Comparison of ENCODE assay signal across 1 cellular context in genomic region chr1:230176871-230177411, GRCh38.
TF ChIP-seq lines count a peak whose summit lies in the region.

No MANE protein-coding gene starts in this region.

TF ChIP-seq in K562, 482 proteins besides CTCF, POLR2A, EP300 and RAD21 (continued from another document and continues in another):
- TF ChIP-seq, protein P1, sequence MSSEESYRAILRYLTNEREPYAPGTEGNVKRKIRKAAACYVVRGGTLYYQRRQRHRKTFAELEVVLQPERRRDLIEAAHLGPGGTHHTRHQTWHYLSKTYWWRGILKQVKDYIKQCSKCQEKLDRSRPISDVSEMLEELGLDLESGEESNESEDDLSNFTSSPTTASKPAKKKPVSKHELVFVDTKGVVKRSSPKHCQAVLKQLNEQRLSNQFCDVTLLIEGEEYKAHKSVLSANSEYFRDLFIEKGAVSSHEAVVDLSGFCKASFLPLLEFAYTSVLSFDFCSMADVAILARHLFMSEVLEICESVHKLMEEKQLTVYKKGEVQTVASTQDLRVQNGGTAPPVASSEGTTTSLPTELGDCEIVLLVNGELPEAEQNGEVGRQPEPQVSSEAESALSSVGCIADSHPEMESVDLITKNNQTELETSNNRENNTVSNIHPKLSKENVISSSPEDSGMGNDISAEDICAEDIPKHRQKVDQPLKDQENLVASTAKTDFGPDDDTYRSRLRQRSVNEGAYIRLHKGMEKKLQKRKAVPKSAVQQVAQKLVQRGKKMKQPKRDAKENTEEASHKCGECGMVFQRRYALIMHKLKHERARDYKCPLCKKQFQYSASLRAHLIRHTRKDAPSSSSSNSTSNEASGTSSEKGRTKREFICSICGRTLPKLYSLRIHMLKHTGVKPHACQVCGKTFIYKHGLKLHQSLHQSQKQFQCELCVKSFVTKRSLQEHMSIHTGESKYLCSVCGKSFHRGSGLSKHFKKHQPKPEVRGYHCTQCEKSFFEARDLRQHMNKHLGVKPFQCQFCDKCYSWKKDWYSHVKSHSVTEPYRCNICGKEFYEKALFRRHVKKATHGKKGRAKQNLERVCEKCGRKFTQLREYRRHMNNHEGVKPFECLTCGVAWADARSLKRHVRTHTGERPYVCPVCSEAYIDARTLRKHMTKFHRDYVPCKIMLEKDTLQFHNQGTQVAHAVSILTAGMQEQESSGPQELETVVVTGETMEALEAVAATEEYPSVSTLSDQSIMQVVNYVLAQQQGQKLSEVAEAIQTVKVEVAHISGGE (CRISPR knock-in tag; IDR thresholded peaks at IDR 0.05), result peak in 1 of 3 experiments; percentile 33; a peak in 1 of 6 replicates
- 0 out of 2 replicates have a peak, but pooled peaks have one; percentile 30 for TF ChIP-seq DIDO1 (tag; IDR thresholded peaks at IDR 0.05; ENCODE audit: low read depth)
- TF ChIP-seq UBTF (IDR thresholded peaks at IDR 0.05; ENCODE audit: borderline replicate concordance in 1 of 2, low read depth in 2 of 2, low read length in 2 of 2), result peak in 1 of 2 experiments; percentile 57; a peak in 1 of 4 replicates
- no peak for TF ChIP-seq EWSR1 (IDR thresholded peaks at IDR 0.05; ENCODE audit: borderline replicate concordance, low read depth, partially characterized antibody)
- TF ChIP-seq, protein P2, sequence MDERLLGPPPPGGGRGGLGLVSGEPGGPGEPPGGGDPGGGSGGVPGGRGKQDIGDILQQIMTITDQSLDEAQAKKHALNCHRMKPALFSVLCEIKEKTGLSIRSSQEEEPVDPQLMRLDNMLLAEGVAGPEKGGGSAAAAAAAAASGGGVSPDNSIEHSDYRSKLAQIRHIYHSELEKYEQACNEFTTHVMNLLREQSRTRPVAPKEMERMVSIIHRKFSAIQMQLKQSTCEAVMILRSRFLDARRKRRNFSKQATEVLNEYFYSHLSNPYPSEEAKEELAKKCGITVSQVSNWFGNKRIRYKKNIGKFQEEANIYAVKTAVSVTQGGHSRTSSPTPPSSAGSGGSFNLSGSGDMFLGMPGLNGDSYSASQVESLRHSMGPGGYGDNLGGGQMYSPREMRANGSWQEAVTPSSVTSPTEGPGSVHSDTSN (CRISPR knock-in tag; IDR thresholded peaks at IDR 0.05; ENCODE audit: low read depth), result no peak
- TF ChIP-seq, protein P2 (tag; conservative IDR thresholded peaks at IDR 0.05; ENCODE audit: low read depth), result no peak
- TF ChIP-seq POLR2H (tag; IDR thresholded peaks at IDR 0.05; ENCODE audit: low read depth), result no peak
- no peak for TF ChIP-seq HMGN3 (IDR thresholded peaks at IDR 0.05; ENCODE audit: borderline replicate concordance, extremely low read depth, insufficient read length, low read depth, low read length)
- peak; percentile 85 for TF ChIP-seq CXXC5 (CRISPR knock-in tag; IDR thresholded peaks at IDR 0.05)
- TF ChIP-seq JUND (IDR thresholded peaks at IDR 0.05; ENCODE audit: borderline replicate concordance, low read depth, low read length), result no peak; the same call in 1 of the 2 replicates
- peak; percentile 57; the same call in 1 of the 3 replicates for TF ChIP-seq JUND (tag; IDR thresholded peaks at IDR 0.05; ENCODE audit: borderline replicate concordance, low read depth, low read length)
- no peak for TF ChIP-seq XRCC3 (IDR thresholded peaks at IDR 0.05)
- no peak for TF ChIP-seq E2F3 (CRISPR knock-in tag; IDR thresholded peaks at IDR 0.05)
- TF ChIP-seq ETV5 (CRISPR knock-in tag; IDR thresholded peaks at IDR 0.05; ENCODE audit: low read depth), result peak; percentile 25; the same call in 1 of the 2 replicates
- no peak for TF ChIP-seq ZBTB43 (CRISPR knock-in tag; IDR thresholded peaks at IDR 0.05)
- TF ChIP-seq, protein P3, sequence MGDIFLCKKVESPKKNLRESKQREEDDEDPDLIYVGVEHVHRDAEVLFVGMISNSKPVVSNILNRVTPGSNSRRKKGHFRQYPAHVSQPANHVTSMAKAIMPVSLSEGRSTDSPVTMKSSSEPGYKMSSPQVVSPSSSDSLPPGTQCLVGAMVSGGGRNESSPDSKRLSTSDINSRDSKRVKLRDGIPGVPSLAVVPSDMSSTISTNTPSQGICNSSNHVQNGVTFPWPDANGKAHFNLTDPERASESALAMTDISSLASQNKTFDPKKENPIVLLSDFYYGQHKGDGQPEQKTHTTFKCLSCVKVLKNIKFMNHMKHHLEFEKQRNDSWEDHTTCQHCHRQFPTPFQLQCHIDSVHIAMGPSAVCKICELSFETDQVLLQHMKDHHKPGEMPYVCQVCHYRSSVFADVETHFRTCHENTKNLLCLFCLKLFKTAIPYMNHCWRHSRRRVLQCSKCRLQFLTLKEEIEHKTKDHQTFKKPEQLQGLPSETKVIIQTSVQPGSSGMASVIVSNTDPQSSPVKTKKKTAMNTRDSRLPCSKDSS (IDR thresholded peaks at IDR 0.05; ENCODE audit: low read depth, partially characterized antibody), result no peak
- no peak for TF ChIP-seq TAL1 (IDR thresholded peaks at IDR 0.05)
- peak; percentile 56; the same call in 1 of the 2 replicates for TF ChIP-seq SPI1 (IDR thresholded peaks at IDR 0.05; ENCODE audit: borderline replicate concordance, low read depth, low read length)
- peak; percentile 72; the same call in 1 of the 2 replicates for TF ChIP-seq XRCC5 (IDR thresholded peaks at IDR 0.05; ENCODE audit: low read depth, low read length)
- TF ChIP-seq, protein P4, sequence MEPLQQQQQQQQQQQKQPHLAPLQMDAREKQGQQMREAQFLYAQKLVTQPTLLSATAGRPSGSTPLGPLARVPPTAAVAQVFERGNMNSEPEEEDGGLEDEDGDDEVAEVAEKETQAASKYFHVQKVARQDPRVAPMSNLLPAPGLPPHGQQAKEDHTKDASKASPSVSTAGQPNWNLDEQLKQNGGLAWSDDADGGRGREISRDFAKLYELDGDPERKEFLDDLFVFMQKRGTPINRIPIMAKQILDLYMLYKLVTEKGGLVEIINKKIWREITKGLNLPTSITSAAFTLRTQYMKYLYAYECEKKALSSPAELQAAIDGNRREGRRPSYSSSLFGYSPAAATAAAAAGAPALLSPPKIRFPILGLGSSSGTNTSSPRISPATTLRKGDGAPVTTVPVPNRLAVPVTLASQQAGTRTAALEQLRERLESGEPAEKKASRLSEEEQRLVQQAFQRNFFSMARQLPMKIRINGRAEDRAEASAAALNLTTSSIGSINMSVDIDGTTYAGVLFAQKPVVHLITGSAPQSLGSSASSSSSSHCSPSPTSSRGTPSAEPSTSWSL (CRISPR knock-in tag; IDR thresholded peaks at IDR 0.05; ENCODE audit: borderline replicate concordance), result no peak
- TF ChIP-seq ZNF146 (CRISPR knock-in tag; IDR thresholded peaks at IDR 0.05; ENCODE audit: unreplicated experiment), result no peak
- peak; percentile 37; the same call in 1 of the 2 replicates for TF ChIP-seq CEBPB (tag; IDR thresholded peaks at IDR 0.05)
- no peak for TF ChIP-seq ZBTB8A (IDR thresholded peaks at IDR 0.05; ENCODE audit: partially characterized antibody)
- peak; percentile 43; the same call in 1 of the 2 replicates for TF ChIP-seq NFRKB (IDR thresholded peaks at IDR 0.05; ENCODE audit: low read depth)
- no peak; the same call in 1 of the 2 replicates for TF ChIP-seq TCF3 (CRISPR knock-in tag; IDR thresholded peaks at IDR 0.05)
- TF ChIP-seq, protein P5, sequence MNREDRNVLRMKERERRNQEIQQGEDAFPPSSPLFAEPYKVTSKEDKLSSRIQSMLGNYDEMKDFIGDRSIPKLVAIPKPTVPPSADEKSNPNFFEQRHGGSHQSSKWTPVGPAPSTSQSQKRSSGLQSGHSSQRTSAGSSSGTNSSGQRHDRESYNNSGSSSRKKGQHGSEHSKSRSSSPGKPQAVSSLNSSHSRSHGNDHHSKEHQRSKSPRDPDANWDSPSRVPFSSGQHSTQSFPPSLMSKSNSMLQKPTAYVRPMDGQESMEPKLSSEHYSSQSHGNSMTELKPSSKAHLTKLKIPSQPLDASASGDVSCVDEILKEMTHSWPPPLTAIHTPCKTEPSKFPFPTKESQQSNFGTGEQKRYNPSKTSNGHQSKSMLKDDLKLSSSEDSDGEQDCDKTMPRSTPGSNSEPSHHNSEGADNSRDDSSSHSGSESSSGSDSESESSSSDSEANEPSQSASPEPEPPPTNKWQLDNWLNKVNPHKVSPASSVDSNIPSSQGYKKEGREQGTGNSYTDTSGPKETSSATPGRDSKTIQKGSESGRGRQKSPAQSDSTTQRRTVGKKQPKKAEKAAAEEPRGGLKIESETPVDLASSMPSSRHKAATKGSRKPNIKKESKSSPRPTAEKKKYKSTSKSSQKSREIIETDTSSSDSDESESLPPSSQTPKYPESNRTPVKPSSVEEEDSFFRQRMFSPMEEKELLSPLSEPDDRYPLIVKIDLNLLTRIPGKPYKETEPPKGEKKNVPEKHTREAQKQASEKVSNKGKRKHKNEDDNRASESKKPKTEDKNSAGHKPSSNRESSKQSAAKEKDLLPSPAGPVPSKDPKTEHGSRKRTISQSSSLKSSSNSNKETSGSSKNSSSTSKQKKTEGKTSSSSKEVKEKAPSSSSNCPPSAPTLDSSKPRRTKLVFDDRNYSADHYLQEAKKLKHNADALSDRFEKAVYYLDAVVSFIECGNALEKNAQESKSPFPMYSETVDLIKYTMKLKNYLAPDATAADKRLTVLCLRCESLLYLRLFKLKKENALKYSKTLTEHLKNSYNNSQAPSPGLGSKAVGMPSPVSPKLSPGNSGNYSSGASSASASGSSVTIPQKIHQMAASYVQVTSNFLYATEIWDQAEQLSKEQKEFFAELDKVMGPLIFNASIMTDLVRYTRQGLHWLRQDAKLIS (CRISPR knock-in tag; IDR thresholded peaks at IDR 0.05), result no peak
- no peak for TF ChIP-seq PREB (CRISPR knock-in tag; IDR thresholded peaks at IDR 0.05)
- TF ChIP-seq CCNT2 (IDR thresholded peaks at IDR 0.05; ENCODE audit: borderline replicate concordance, extremely low read depth, insufficient read length, low read depth, low read length), result peak; percentile 14
- no peak for TF ChIP-seq STAT5A (IDR thresholded peaks at IDR 0.05; ENCODE audit: borderline replicate concordance, low read length)
- TF ChIP-seq, protein P6, sequence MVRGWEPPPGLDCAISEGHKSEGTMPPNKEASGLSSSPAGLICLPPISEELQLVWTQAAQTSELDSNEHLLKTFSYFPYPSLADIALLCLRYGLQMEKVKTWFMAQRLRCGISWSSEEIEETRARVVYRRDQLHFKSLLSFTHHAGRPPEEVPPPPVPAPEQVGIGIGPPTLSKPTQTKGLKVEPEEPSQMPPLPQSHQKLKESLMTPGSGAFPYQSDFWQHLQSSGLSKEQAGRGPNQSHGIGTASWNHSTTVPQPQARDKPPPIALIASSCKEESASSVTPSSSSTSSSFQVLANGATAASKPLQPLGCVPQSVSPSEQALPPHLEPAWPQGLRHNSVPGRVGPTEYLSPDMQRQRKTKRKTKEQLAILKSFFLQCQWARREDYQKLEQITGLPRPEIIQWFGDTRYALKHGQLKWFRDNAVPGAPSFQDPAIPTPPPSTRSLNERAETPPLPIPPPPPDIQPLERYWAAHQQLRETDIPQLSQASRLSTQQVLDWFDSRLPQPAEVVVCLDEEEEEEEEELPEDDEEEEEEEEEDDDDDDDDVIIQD (CRISPR knock-in tag; IDR thresholded peaks at IDR 0.05), result no peak
